Comparison of ENCODE assay signal across 22 cellular contexts in the genomic region with DNA sequence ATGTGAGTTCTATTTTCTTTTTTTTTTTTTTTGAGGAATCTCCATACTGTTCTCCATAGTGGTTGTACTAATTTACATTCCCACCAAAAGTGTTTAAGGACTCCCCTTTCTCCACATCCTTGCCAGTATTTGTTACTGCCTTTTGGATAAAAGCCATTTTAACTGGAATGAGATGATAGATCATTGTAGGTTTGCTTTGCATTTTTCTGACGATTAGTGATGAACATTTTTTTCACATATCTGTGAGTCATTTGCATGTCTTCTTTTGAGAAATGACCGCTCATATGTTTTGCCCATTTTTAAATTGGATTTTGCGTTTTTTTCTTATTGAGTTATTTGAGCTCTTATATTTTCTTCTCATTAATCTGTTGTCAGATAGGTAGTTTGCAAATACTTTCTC.
"Had no signal": no experiment of that assay in that cellular context is flagged by ENCODE, and none has a peak within 500 bp of the region (broad histone marks: within the 10 kb centered on the region; RNA-seq: fewer than 3 reads in every experiment).

No MANE protein-coding gene starts in this region.

- H3K27ac ChIP-seq: ascending aorta, brain microvascular endothelial cell, cardiac muscle cell, PC-9, SK-N-MC had no signal

- H3K4me3 ChIP-seq: ascending aorta, cardiac muscle cell, K562, PC-9, SK-N-MC had no signal

- H3K27me3 ChIP-seq: ascending aorta, brain microvascular endothelial cell, cardiac muscle cell had no signal

- H3K4me1 ChIP-seq: ascending aorta had no signal

- DNase-seq: activated CD4-positive, alpha-beta T cell treated with anti-CD3 and anti-CD28 coated beads for 1 hour; activated CD4-positive, alpha-beta T cell treated with anti-CD3 and anti-CD28 coated beads, Interleukin-2, amount 10 ng/mL, durations not matched to agents 24 days and 14 days; activated CD4-positive, alpha-beta T cell treated with anti-CD3 and anti-CD28 coated beads, Interleukin-2, amount 50 U/mL, for 48 hours; activated CD8-positive, alpha-beta memory T cell treated with anti-CD3 and anti-CD28 coated beads, Interleukin-2, amount 10 ng/mL, durations not matched to agents 7 days and 5 days; activated effector memory CD4-positive, alpha-beta T cell treated with Interleukin-2 at 50 U/mL for 16 hours; activated naive CD4-positive, alpha-beta T cell; activated T-cell treated with anti-CD3 and anti-CD28 coated beads, Interleukin-2, amount 50 U/mL, for 24 hours; amniotic stem cell; brain microvascular endothelial cell; NCI-H1048; NCI-H1417 treated with DMSO at 0.1 percent for 48 hours; NCI-H1694; NCI-H2029 treated with DMSO at 0.1 percent for 48 hours; NCI-H510A treated with DMSO at 0.1 percent for 48 hours; PC-9; SIG-M5; SW 1271 had no signal

- ATAC-seq: activated CD8-positive, alpha-beta memory T cell treated with anti-CD3 and anti-CD28 coated beads, Interleukin-2, amount 10 ng/mL, durations not matched to agents 7 days and 5 days; K562; WTC11 had no signal

- H3K9me3 ChIP-seq: ascending aorta had no signal

- H3K36me3 ChIP-seq: ascending aorta, brain microvascular endothelial cell, cardiac muscle cell had no signal

- H3K4me2 ChIP-seq: PC-9 had no signal

- H2AFZ ChIP-seq: PC-9 had no signal
